Comparison of ENCODE assay signal across 14 cellular contexts in genomic region chr14:80638620-80639215, GRCh38.
DNase-seq lines count a peak whose midpoint lies in the region; ATAC-seq, FAIRE-seq and TF ChIP-seq lines count a peak whose summit lies in the region.
"Had no signal": no experiment of that assay in that cellular context is flagged by ENCODE, and none has a peak within 500 bp of the region (broad histone marks: within the 10 kb centered on the region; RNA-seq: fewer than 3 reads in every experiment).

No MANE protein-coding gene starts in this region.

- no peak overlapping the region for H3K27ac Mint-ChIP-seq in activated naive CD8-positive, alpha-beta T cell treated with anti-CD3 and anti-CD28 coated beads for 36 hours
- H3K27ac Mint-ChIP-seq: CD4-positive, alpha-beta T cell; mesothelial cell of epicardium had no signal

- no peaks in the 10 kb centered on the region for H3K27me3 Mint-ChIP-seq in activated naive CD8-positive, alpha-beta T cell treated with anti-CD3 and anti-CD28 coated beads for 36 hours
- H3K27me3 Mint-ChIP-seq: CD4-positive, alpha-beta T cell had no signal

- H3K9me3 Mint-ChIP-seq in activated naive CD8-positive, alpha-beta T cell treated with anti-CD3 and anti-CD28 coated beads for 36 hours, result no peaks in the 10 kb centered on the region
- H3K9me3 Mint-ChIP-seq: CD4-positive, alpha-beta T cell; mesothelial cell of epicardium had no signal

- intact Hi-C loops in pancreas (cut with DNase I), result no loop called here

- no peaks in the 10 kb centered on the region for H3K4me1 Mint-ChIP-seq in activated naive CD8-positive, alpha-beta T cell treated with anti-CD3 and anti-CD28 coated beads for 36 hours

- no peaks in the 10 kb centered on the region for H3K9me3 ChIP-seq in pancreas
- H3K9me3 ChIP-seq: heart right ventricle, psoas muscle, testis had no signal

- DNase-seq in BJ (ENCODE audit: low read depth), result peak; percentile 49
- DNase-seq in LoVo (ENCODE audit: low spot score), result peak; percentile 30
- DNase-seq in bronchial epithelial cell (ENCODE audit: low read depth), result peak; percentile 84
- peak; percentile 66 to 82 for DNase-seq in lung microvascular endothelial cell (ENCODE audit: low read depth in 2 of 2)
- no peak for DNase-seq in pancreas
- no peak for DNase-seq in activated naive CD8-positive, alpha-beta T cell treated with anti-CD3 and anti-CD28 coated beads for 36 hours
- DNase-seq: CD4-positive, alpha-beta T cell; heart right ventricle; NCI-H446 treated with DMSO at 0.1 percent for 48 hours; psoas muscle; testis had no signal

- H3K27me3 ChIP-seq in BJ (ENCODE audit: control insufficient read depth, insufficient read depth, low read length), result no peaks in the 10 kb centered on the region
- no peaks in the 10 kb centered on the region for H3K27me3 ChIP-seq in bronchial epithelial cell (ENCODE audit: control insufficient read depth, insufficient read depth, low read length)
- no peaks in the 10 kb centered on the region for H3K27me3 ChIP-seq in pancreas
- H3K27me3 ChIP-seq: heart right ventricle, testis had no signal

- CTCF ChIA-PET in BJ (lab: Yijun Ruan, JAX), result interaction anchor here (0.6 to 1.1 kb wide), 2 partner anchors 146 to 356 kb away, joined by 3 read pairs; no protein-coding TSS in a partner anchor

- H3K36me3 Mint-ChIP-seq in activated naive CD8-positive, alpha-beta T cell treated with anti-CD3 and anti-CD28 coated beads for 36 hours, result peaks cover 8% of the 10 kb centered on the region
- H3K36me3 Mint-ChIP-seq: mesothelial cell of epicardium had no signal

- POLR2A ChIA-PET in BJ (lab: Charles Lee), result interaction anchor here (0.5 to 1.0 kb wide), 2 partner anchors 323 to 1671 kb away, joined by 5 to 8 read pairs; no protein-coding TSS in a partner anchor

- H3K36me3 ChIP-seq in BJ (ENCODE audit: control insufficient read depth, insufficient read depth, low read length), result no peaks in the 10 kb centered on the region
- no peaks in the 10 kb centered on the region for H3K36me3 ChIP-seq in bronchial epithelial cell (ENCODE audit: control insufficient read depth, insufficient read depth, low read length)
- no peaks in the 10 kb centered on the region for H3K36me3 ChIP-seq in pancreas
- H3K36me3 ChIP-seq: heart right ventricle had no signal

- FAIRE-seq in bronchial epithelial cell (lab: Jason Lieb, UNC) (no peak), pancreas (lab: Jason Lieb, UNC) (no peak)

- H3K4me3 Mint-ChIP-seq in activated naive CD8-positive, alpha-beta T cell treated with anti-CD3 and anti-CD28 coated beads for 36 hours, result no peak overlapping the region
- H3K4me3 Mint-ChIP-seq: CD4-positive, alpha-beta T cell; mesothelial cell of epicardium had no signal

- no peak overlapping the region for H3K4me3 ChIP-seq in BJ (ENCODE audit: low read depth, low read length)
- H3K4me3 ChIP-seq in bronchial epithelial cell (ENCODE audit: low read depth, low read length), result no peak overlapping the region
- no peak overlapping the region for H3K4me3 ChIP-seq in pancreas
- H3K4me3 ChIP-seq: heart right ventricle, psoas muscle, testis had no signal

- 91 to 93% methylated on average over 5 of the region's 5 CpGs for WGBS in pancreas, 2 donors

- ATAC-seq in GM18868 (IDR thresholded peaks at IDR 0.05; ENCODE audit: unreplicated experiment) (no peak), HG03097 (IDR thresholded peaks at IDR 0.05; ENCODE audit: low FRiP score, unreplicated experiment) (no peak), pancreas (no peak)
- ATAC-seq: heart right ventricle, psoas muscle had no signal

- no peaks in the 10 kb centered on the region for H3K4me1 ChIP-seq in pancreas
- H3K4me1 ChIP-seq: heart right ventricle, psoas muscle, testis had no signal

- TF ChIP-seq CTCF in BJ (IDR thresholded peaks at IDR 0.05; ENCODE audit: insufficient read depth, low read depth, low read length) (no peak), bronchial epithelial cell (IDR thresholded peaks at IDR 0.05; ENCODE audit: insufficient read depth, low read length, severe bottlenecking) (no peak), pancreas (IDR thresholded peaks at IDR 0.05) (no peak)

- H3K27ac ChIP-seq in pancreas, result no peak overlapping the region
- H3K27ac ChIP-seq: heart right ventricle, psoas muscle, testis had no signal

Comparison
In these comparisons a context has a peak if more than half of its experiments do, and no peak if none do; other contexts are left out.
1. DNase-seq: peak in BJ (single experiment), LoVo (single experiment), bronchial epithelial cell (single experiment) and lung microvascular endothelial cell (2 of 2); none in pancreas (0 of 6) and activated naive CD8-positive, alpha-beta T cell treated with anti-CD3 and anti-CD28 coated beads for 36 hours (single experiment).